1 cellular context compared by ENCODE assay signal in genomic region chr2:85539361-85540130, GRCh38.
TF ChIP-seq lines count a peak whose summit lies in the region.

No MANE protein-coding gene starts in this region.

TF ChIP-seq in WTC11, 78 proteins besides CTCF, POLR2A, EP300 and RAD21 (continued from another document):
- TF ChIP-seq HMGXB4 (CRISPR knock-in tag; IDR thresholded peaks at IDR 0.05), result no peak; the same call in 1 of the 2 replicates
TF ChIP-seq in WTC11: peak in this region for 28.
